In the genomic region with DNA sequence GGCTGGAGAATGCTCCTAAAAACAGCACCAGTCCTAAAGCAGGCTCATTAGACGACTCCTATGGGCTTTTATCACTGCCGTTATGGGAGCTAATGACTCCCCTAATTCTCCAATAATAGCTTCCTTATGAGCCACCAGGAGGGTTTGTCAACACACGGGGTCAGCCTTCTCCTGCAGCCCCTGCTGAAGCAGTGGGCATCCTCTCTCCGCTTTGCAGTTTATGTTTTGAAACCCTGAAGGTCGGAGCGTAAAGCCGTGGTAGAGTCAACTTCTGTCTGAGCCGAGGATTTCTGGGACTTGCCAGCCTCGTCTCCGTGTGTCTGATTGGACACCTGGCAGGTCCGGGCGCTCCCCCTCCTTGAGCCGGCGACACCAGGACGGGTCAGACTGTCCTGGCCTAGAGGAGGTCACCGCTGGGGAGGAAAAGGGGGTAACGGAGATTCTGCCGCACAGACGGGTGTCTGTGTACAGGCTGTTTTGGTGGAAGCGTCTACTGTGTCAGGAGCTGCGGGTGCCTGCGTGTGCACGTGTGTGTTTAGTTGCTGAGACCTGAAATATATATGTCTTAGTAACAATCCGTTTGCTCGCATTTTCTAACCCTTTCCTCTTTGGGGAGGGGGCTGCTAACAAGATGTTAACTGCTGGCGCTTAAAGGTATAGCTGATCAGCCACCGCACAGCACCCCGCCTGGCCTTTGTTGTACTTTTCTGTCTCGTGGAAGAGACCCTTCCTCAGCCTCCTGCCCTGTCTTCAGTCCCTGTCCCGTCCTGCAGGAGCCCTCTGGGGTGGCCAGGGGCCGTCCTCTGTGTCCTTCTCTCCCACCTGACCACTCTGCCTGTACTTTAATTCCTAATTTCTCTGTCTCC, we compare ENCODE assay signal across 1 cellular context.
TF ChIP-seq lines count a peak whose summit lies in the region.

No MANE protein-coding gene starts in this region.

TF ChIP-seq in HCT116, 20 proteins besides CTCF, POLR2A, EP300 and RAD21 (continued from another document):
- TF ChIP-seq, protein P1, sequence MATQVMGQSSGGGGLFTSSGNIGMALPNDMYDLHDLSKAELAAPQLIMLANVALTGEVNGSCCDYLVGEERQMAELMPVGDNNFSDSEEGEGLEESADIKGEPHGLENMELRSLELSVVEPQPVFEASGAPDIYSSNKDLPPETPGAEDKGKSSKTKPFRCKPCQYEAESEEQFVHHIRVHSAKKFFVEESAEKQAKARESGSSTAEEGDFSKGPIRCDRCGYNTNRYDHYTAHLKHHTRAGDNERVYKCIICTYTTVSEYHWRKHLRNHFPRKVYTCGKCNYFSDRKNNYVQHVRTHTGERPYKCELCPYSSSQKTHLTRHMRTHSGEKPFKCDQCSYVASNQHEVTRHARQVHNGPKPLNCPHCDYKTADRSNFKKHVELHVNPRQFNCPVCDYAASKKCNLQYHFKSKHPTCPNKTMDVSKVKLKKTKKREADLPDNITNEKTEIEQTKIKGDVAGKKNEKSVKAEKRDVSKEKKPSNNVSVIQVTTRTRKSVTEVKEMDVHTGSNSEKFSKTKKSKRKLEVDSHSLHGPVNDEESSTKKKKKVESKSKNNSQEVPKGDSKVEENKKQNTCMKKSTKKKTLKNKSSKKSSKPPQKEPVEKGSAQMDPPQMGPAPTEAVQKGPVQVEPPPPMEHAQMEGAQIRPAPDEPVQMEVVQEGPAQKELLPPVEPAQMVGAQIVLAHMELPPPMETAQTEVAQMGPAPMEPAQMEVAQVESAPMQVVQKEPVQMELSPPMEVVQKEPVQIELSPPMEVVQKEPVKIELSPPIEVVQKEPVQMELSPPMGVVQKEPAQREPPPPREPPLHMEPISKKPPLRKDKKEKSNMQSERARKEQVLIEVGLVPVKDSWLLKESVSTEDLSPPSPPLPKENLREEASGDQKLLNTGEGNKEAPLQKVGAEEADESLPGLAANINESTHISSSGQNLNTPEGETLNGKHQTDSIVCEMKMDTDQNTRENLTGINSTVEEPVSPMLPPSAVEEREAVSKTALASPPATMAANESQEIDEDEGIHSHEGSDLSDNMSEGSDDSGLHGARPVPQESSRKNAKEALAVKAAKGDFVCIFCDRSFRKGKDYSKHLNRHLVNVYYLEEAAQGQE (IDR thresholded peaks at IDR 0.05; ENCODE audit: low read depth) = no peak
- TF ChIP-seq EZH2 (IDR thresholded peaks at IDR 0.05) = no peak
- TF ChIP-seq SP1 (IDR thresholded peaks at IDR 0.05; ENCODE audit: low read depth) = no peak
- TF ChIP-seq JUND (IDR thresholded peaks at IDR 0.05) = no peak
- TF ChIP-seq, protein P2, sequence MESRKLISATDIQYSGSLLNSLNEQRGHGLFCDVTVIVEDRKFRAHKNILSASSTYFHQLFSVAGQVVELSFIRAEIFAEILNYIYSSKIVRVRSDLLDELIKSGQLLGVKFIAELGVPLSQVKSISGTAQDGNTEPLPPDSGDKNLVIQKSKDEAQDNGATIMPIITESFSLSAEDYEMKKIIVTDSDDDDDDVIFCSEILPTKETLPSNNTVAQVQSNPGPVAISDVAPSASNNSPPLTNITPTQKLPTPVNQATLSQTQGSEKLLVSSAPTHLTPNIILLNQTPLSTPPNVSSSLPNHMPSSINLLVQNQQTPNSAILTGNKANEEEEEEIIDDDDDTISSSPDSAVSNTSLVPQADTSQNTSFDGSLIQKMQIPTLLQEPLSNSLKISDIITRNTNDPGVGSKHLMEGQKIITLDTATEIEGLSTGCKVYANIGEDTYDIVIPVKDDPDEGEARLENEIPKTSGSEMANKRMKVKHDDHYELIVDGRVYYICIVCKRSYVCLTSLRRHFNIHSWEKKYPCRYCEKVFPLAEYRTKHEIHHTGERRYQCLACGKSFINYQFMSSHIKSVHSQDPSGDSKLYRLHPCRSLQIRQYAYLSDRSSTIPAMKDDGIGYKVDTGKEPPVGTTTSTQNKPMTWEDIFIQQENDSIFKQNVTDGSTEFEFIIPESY (IDR thresholded peaks at IDR 0.05; ENCODE audit: extremely low read depth, insufficient replicate concordance, low read length) = no peak
TF ChIP-seq in HCT116: peak in this region for 0.
